In the genomic region with DNA sequence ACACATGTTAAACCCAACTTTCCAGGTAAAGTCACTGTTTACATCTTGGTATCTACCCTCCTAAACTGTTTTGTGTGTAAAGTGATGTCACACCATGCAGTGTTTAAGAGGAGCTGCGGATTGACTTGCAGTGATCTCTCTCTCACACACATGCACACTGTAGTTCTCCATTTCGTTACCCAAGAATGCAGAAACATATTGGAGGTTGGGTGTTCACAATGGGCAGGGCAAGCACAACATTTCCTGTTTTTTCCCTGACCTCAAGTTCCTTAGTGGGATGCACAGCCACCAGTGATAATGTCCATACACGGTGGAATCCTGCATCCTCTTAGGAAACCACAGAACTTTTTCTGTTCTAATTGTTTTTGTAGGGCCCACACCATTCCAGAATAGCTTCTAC, we compare ENCODE assay signal across 18 cellular contexts.
"Had no signal": no experiment of that assay in that cellular context is flagged by ENCODE, and none has a peak within 500 bp of the region (broad histone marks: within the 10 kb centered on the region; RNA-seq: fewer than 3 reads in every experiment).

No MANE protein-coding gene starts in this region.

- FAIRE-seq: frontal cortex, keratinocyte had no signal

- H3K27me3 ChIP-seq: right atrium auricular region, sigmoid colon, tibial nerve, upper lobe of left lung, vagina had no signal

- H3K27ac ChIP-seq: prostate gland, right atrium auricular region, sigmoid colon, thoracic aorta, tibial nerve, upper lobe of left lung, vagina had no signal

- H3K4me1 ChIP-seq: prostate gland, right atrium auricular region, sigmoid colon, upper lobe of left lung, vagina had no signal

- H3K9me3 ChIP-seq: mucosa of descending colon, prostate gland, right atrium auricular region, sigmoid colon, thoracic aorta, tibial nerve, upper lobe of left lung, vagina had no signal

- DNase-seq: cortex of kidney; effector CD4-positive, alpha-beta T cell; mesenchymal stem cell; mucosa of descending colon; naive B cell; nephron progenitor cell; nucleus accumbens; sigmoid colon; stimulated activated CD4-positive, alpha-beta T cell treated with anti-CD3 and anti-CD28 coated beads, Interleukin-4, amount 100 ng/mL, for 4 hours; stimulated activated naive B cell treated with anti-CD40 and anti-IgM and Interleukin-4, amounts not matched to agents 10 μg/mL and 1 μg/mL and 100 μg/mL, for 72 hours; upper lobe of left lung had no signal

- H3K36me3 ChIP-seq: prostate gland, right atrium auricular region, sigmoid colon, thoracic aorta, tibial nerve, upper lobe of left lung, vagina had no signal

- H3K4me3 ChIP-seq: mucosa of descending colon, prostate gland, right atrium auricular region, sigmoid colon, thoracic aorta, tibial nerve, upper lobe of left lung, vagina had no signal

- ATAC-seq: mucosa of descending colon; stimulated activated naive B cell treated with anti-CD40 and anti-IgM and Interleukin-4, amounts not matched to agents 10 μg/mL and 1 μg/mL and 100 μg/mL, for 72 hours had no signal
